22 cellular contexts compared by ENCODE assay signal in the genomic region with DNA sequence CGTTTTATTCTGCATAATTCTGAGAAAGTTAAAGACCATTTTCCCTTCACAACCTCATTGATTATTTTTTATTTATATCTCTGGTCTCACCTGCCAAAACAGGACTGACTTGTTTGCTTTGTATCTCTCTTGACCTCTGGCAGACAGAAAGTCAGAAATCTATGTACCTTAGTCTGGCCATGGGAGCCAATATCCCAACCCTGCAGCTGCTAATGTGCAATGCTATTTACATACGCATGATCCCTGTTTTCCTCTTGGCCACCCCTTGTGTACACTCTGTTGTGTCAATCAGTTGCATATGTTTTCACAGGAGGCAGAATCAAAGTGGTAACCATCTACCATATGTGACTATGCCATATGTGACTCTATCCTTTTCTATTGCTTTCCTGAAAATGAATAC.
A peak's percentile ranks its signal among the peaks of the same experiment; 100 is the strongest.
DNase-seq lines count a peak whose midpoint lies in the region; ATAC-seq and TF ChIP-seq lines count a peak whose summit lies in the region.
"Had no signal": no experiment of that assay in that cellular context is flagged by ENCODE, and none has a peak within 500 bp of the region (broad histone marks: within the 10 kb centered on the region; RNA-seq: fewer than 3 reads in every experiment).

No MANE protein-coding gene starts in this region.

- H3K27me3 Mint-ChIP-seq in glutamatergic neuron (ENCODE audit: unreplicated experiment), result peaks cover 4% of the 10 kb centered on the region
- H3K27me3 Mint-ChIP-seq: activated naive CD8-positive, alpha-beta T cell; CD4-positive, CD25-positive, alpha-beta regulatory T cell; central memory CD8-positive, alpha-beta T cell; naive B cell had no signal

- H3K36me3 Mint-ChIP-seq in glutamatergic neuron (ENCODE audit: unreplicated experiment), result no peaks in the 10 kb centered on the region
- H3K36me3 Mint-ChIP-seq: activated naive CD8-positive, alpha-beta T cell; CD4-positive, CD25-positive, alpha-beta regulatory T cell; naive B cell had no signal

- H3K4me3 Mint-ChIP-seq in glutamatergic neuron (ENCODE audit: unreplicated experiment), result peak overlapping the region; percentile 42
- H3K4me3 Mint-ChIP-seq: activated naive CD8-positive, alpha-beta T cell; CD4-positive, CD25-positive, alpha-beta regulatory T cell; central memory CD8-positive, alpha-beta T cell; naive B cell had no signal

- ATAC-seq in HG02759 (IDR thresholded peaks at IDR 0.05; ENCODE audit: unreplicated experiment) (no peak), GM18868 (IDR thresholded peaks at IDR 0.05; ENCODE audit: unreplicated experiment) (no peak)
- ATAC-seq: left cardiac atrium; stimulated activated naive CD8-positive, alpha-beta T cell treated with anti-CD3 and anti-CD28 coated beads, Interleukin-15, Interleukin-2, amounts not matched to agents 100 U/mL and 50 U/mL, for 24 hours had no signal

- TF ChIP-seq CTCF in glutamatergic neuron (IDR thresholded peaks at IDR 0.05; ENCODE audit: partially characterized antibody, unreplicated experiment), result no peak

- H3K9me3 Mint-ChIP-seq in glutamatergic neuron (ENCODE audit: unreplicated experiment), result peaks cover 8% of the 10 kb centered on the region

- H3K27ac Mint-ChIP-seq in glutamatergic neuron (ENCODE audit: unreplicated experiment), result peak overlapping the region; percentile 71
- H3K27ac Mint-ChIP-seq: activated naive CD8-positive, alpha-beta T cell; CD4-positive, CD25-positive, alpha-beta regulatory T cell; naive B cell had no signal

- H3K4me1 Mint-ChIP-seq in glutamatergic neuron (ENCODE audit: low read depth, unreplicated experiment), result peaks cover 17% of the 10 kb centered on the region
- H3K4me1 Mint-ChIP-seq: CD4-positive, CD25-positive, alpha-beta regulatory T cell; central memory CD8-positive, alpha-beta T cell; naive B cell had no signal

- DNase-seq in DMS53 treated with DMSO at 0.1 percent for 48 hours (lab: John Stamatoyannopoulos, UW; ENCODE audit: unreplicated experiment), result peak; percentile 95
- DNase-seq in NCI-H146 treated with DMSO at 0.1 percent for 48 hours (lab: John Stamatoyannopoulos, UW; ENCODE audit: unreplicated experiment), result peak; percentile 78
- peak; percentile 18 for DNase-seq in NCI-H524 treated with DMSO at 0.1 percent for 48 hours (lab: John Stamatoyannopoulos, UW)
- no peak for DNase-seq in glutamatergic neuron
- DNase-seq in T-helper 2 cell, result no peak
- DNase-seq: activated CD4-positive, alpha-beta T cell treated with anti-CD3 and anti-CD28 coated beads for 4 hours; CD4-positive, CD25-positive, alpha-beta regulatory T cell; DMS79 treated with DMSO at 0.1 percent for 48 hours; head of caudate nucleus; Kasumi-1; left cardiac atrium; mesenchymal stem cell; naive B cell; NCI-H1048; spleen; stimulated activated CD4-positive, alpha-beta T cell treated with anti-CD3 and anti-CD28 coated beads, Interleukin-4, amount 100 ng/mL, for 24 hours; stimulated activated naive CD8-positive, alpha-beta T cell treated with anti-CD3 and anti-CD28 coated beads, Interleukin-15, Interleukin-2, amounts not matched to agents 100 U/mL and 50 U/mL, for 24 hours; thyroid gland had no signal

Comparison
In these comparisons a context has a peak if more than half of its experiments do, and no peak if none do; other contexts are left out.
1. DNase-seq: peak in DMS53 treated with DMSO at 0.1 percent for 48 hours (single experiment), NCI-H146 treated with DMSO at 0.1 percent for 48 hours (single experiment) and NCI-H524 treated with DMSO at 0.1 percent for 48 hours (single experiment); none in glutamatergic neuron (single experiment) and T-helper 2 cell (0 of 5).